Comparison of ENCODE assay signal across 1 cellular context in genomic region chr17:50550661-50551432, GRCh38.
TF ChIP-seq lines count a peak whose summit lies in the region.

No MANE protein-coding gene starts in this region.

TF ChIP-seq in K562, 482 proteins besides CTCF, POLR2A, EP300 and RAD21 (continues in another document):
- TF ChIP-seq PRDM10 (IDR thresholded peaks at IDR 0.05; ENCODE audit: partially characterized antibody): no peak
- 0 out of 2 replicates have a peak, but pooled peaks have one; percentile 32 for TF ChIP-seq ZNF609 (CRISPR knock-in tag; IDR thresholded peaks at IDR 0.05; ENCODE audit: borderline replicate concordance)
- TF ChIP-seq MYNN (IDR thresholded peaks at IDR 0.05): 0 out of 2 replicates have a peak, but pooled peaks have one; percentile 28
- TF ChIP-seq MYNN (CRISPR knock-in tag; IDR thresholded peaks at IDR 0.05): no peak
- peak; percentile 56; the same call in 1 of the 2 replicates for TF ChIP-seq CTBP1 (IDR thresholded peaks at IDR 0.05; ENCODE audit: borderline replicate concordance)
- no peak for TF ChIP-seq ADNP (tag; IDR thresholded peaks at IDR 0.05)
- no peak for TF ChIP-seq ID3 (CRISPR knock-in tag; IDR thresholded peaks at IDR 0.05)
- no peak for TF ChIP-seq ID3 (tag; IDR thresholded peaks at IDR 0.05)
- TF ChIP-seq ZNF507 (tag; conservative IDR thresholded peaks at IDR 0.05): no peak
- TF ChIP-seq KLF10 (CRISPR knock-in tag; IDR thresholded peaks at IDR 0.05): no peak
- TF ChIP-seq MLX (CRISPR knock-in tag; conservative IDR thresholded peaks at IDR 0.05): 0 out of 4 replicates have a peak, but pooled peaks of 1 of the 2 experiments have one; percentile 24
- no peak for TF ChIP-seq ASH1L (IDR thresholded peaks at IDR 0.05; ENCODE audit: borderline replicate concordance, low read depth, partially characterized antibody)
- no peak for TF ChIP-seq PCBP2 (IDR thresholded peaks at IDR 0.05; ENCODE audit: low read depth, low read length, poor library complexity, severe bottlenecking)
- no peak for TF ChIP-seq ZKSCAN3 (CRISPR knock-in tag; IDR thresholded peaks at IDR 0.05)
- 0 out of 2 replicates have a peak, but pooled peaks have one; percentile 18 for TF ChIP-seq CBFA2T2 (conservative IDR thresholded peaks at IDR 0.05)
- no peak for TF ChIP-seq ZNF699 (CRISPR knock-in tag; IDR thresholded peaks at IDR 0.05; ENCODE audit: insufficient replicate concordance)
- TF ChIP-seq CREB1 (IDR thresholded peaks at IDR 0.05): no peak
- TF ChIP-seq CREB1 (CRISPR knock-in tag; IDR thresholded peaks at IDR 0.05): peak; percentile 14; the same call in 1 of the 2 replicates
- TF ChIP-seq CEBPB (tag; IDR thresholded peaks at IDR 0.05): peak; percentile 48; the same call in 1 of the 2 replicates
- peak; percentile 87 for TF ChIP-seq ZBTB33 (CRISPR knock-in tag; IDR thresholded peaks at IDR 0.05)
- TF ChIP-seq FOXK2 (conservative IDR thresholded peaks at IDR 0.05 in 1 of 2, IDR thresholded peaks at IDR 0.05 in 1 of 2; ENCODE audit: low read depth in 2 of 2): no peak
- peak; percentile 52; the same call in 1 of the 2 replicates for TF ChIP-seq RB1 (IDR thresholded peaks at IDR 0.05; ENCODE audit: low read depth)
- TF ChIP-seq FUS (optimal IDR thresholded peaks at IDR 0.05; ENCODE audit: low read depth, low read length): no peak
- TF ChIP-seq TCFL5 (CRISPR knock-in tag; conservative IDR thresholded peaks at IDR 0.05): no peak
- TF ChIP-seq MBD2 (IDR thresholded peaks at IDR 0.05; ENCODE audit: borderline replicate concordance, low read depth): no peak
- TF ChIP-seq RREB1 (CRISPR knock-in tag; IDR thresholded peaks at IDR 0.05): no peak
- TF ChIP-seq ZBED1 (IDR thresholded peaks at IDR 0.05): no peak
- no peak for TF ChIP-seq ZNF592 (IDR thresholded peaks at IDR 0.05)
- TF ChIP-seq CTCFL (IDR thresholded peaks at IDR 0.05; ENCODE audit: borderline replicate concordance, insufficient read depth, low read depth, low read length, poor library complexity, severe bottlenecking): peak; percentile 20
- peak; percentile 63 for TF ChIP-seq MYC (IDR thresholded peaks at IDR 0.05; ENCODE audit: low read depth, low read length)
- no peak for TF ChIP-seq MYC (CRISPR knock-in tag; IDR thresholded peaks at IDR 0.05; ENCODE audit: borderline replicate concordance, low read depth)
- TF ChIP-seq HNRNPLL (IDR thresholded peaks at IDR 0.05; ENCODE audit: low read depth, low read length, poor library complexity, severe bottlenecking): no peak
